8 cellular contexts compared by ENCODE assay signal in genomic region chr19:52170304-52170703, GRCh38. TPM values are rescaled to one million over a fixed set of nuclear protein-coding genes. Genes with fewer than 3 reads are reported as not detected.
DNase-seq lines count a peak whose midpoint lies in the region; ATAC-seq and TF ChIP-seq lines count a peak whose summit lies in the region.

No MANE protein-coding gene starts in this region.

- peak; percentile 23 for DNase-seq in activated T-cell treated with anti-CD3 and anti-CD28 coated beads, Interleukin-2, amount 50 U/mL, for 1 hour
- DNase-seq in activated T-cell treated with anti-CD3 and anti-CD28 coated beads for 4 hours, result no peak
- DNase-seq in MCF 10A (ENCODE audit: unreplicated experiment), result no peak
- DNase-seq in memory B cell (ENCODE audit: low spot score in 2 of 2), result no peak
- no peak for DNase-seq in type B pancreatic cell (ENCODE audit: extremely low spot score, unreplicated experiment)
- DNase-seq in NCI-H2029 (lab: John Stamatoyannopoulos, UW), result no peak
- DNase-seq in NCI-H1048 (lab: John Stamatoyannopoulos, UW), result no peak
- no peak for DNase-seq in kidney glomerular epithelial cell (lab: John Stamatoyannopoulos, UW)

- TF ChIP-seq CTCF in MCF 10A (IDR thresholded peaks at IDR 0.05; ENCODE audit: unreplicated experiment) (no peak), type B pancreatic cell (conservative IDR thresholded peaks at IDR 0.05) (no peak)

- H3K27ac Mint-ChIP-seq in MCF 10A (ENCODE audit: low read depth, unreplicated experiment) (peak overlapping the region; percentile 60), memory B cell (peak overlapping the region; percentile 97), type B pancreatic cell (peak overlapping the region; percentile 96)

- CTCF ChIA-PET in MCF 10A (lab: Yijun Ruan, JAX), result interaction anchor here (1.0 kb wide), 1 partner anchor 17 kb away, joined by 3 read pairs; no protein-coding TSS in a partner anchor

- H3K4me1 Mint-ChIP-seq in MCF 10A (ENCODE audit: insufficient read depth, unreplicated experiment) (peaks cover 11% of the 10 kb centered on the region), memory B cell (peaks cover 14% of the 10 kb centered on the region), type B pancreatic cell (ENCODE audit: unreplicated experiment) (peaks cover 14% of the 10 kb centered on the region)

- H3K4me3 Mint-ChIP-seq in MCF 10A (ENCODE audit: unreplicated experiment), result peak overlapping the region; percentile 99
- H3K4me3 Mint-ChIP-seq in memory B cell, result peak overlapping the region; percentile 96
- H3K4me3 Mint-ChIP-seq in type B pancreatic cell, result peak overlapping the region; percentile 98

- H3K36me3 Mint-ChIP-seq in MCF 10A (ENCODE audit: insufficient read depth, unreplicated experiment) (peaks cover 34% of the 10 kb centered on the region), memory B cell (peaks cover 30% of the 10 kb centered on the region), type B pancreatic cell (peaks cover 33% of the 10 kb centered on the region)

- no TSS peak for BruUV-seq in MCF 10A (replicated peaks; lab: Mats Ljungman, UMichigan)

- H3K27me3 Mint-ChIP-seq in MCF 10A (ENCODE audit: insufficient read depth, unreplicated experiment) (no peaks in the 10 kb centered on the region), memory B cell (no peaks in the 10 kb centered on the region), type B pancreatic cell (no peaks in the 10 kb centered on the region)

- ATAC-seq in memory B cell (ENCODE audit: low read depth), result no peak

- POLR2A ChIA-PET in MCF 10A (lab: Yijun Ruan, JAX), result interaction anchor here (0.5 to 3.7 kb wide), 3 partner anchors 19 to 1397 kb away, joined by 3 to 45 read pairs (median 3); partner anchors contain the start of gene ZNF616

- intact Hi-C loops in MCF 10A (cut with micrococcal nuclease), result no loop called here

- H3K9me3 Mint-ChIP-seq in MCF 10A (ENCODE audit: unreplicated experiment) (peaks cover 4% of the 10 kb centered on the region), memory B cell (no peaks in the 10 kb centered on the region), type B pancreatic cell (no peaks in the 10 kb centered on the region)

RNA-seq across cellular contexts. Expression of gene ZNF836, which starts 1.1 kb away (rescaled TPM):
- total RNA-seq in MCF 10A (2022) (4.3 and 7.7 TPM in 2 replicates), type B pancreatic cell (ENCODE audit: low replicate concordance) (21.6 and 21.8 TPM in 2 replicates)

RNA-seq across cellular contexts. Expression of gene PPP2R1A, which starts 19.5 kb away (rescaled TPM):
- 194 and 211 TPM in 2 replicates for total RNA-seq in MCF 10A (2022)
- 319 and 323 TPM in 2 replicates for total RNA-seq in type B pancreatic cell (ENCODE audit: low replicate concordance)

RNA-seq across cellular contexts. Expression of gene ZNF616, which starts 30.6 kb away (rescaled TPM):
- 9.5 and 13.5 TPM in 2 replicates for total RNA-seq in MCF 10A (2022)
- 18.7 and 26.5 TPM in 2 replicates for total RNA-seq in type B pancreatic cell (ENCODE audit: low replicate concordance)
